ENCODE assay signal across 1 cellular context in the genomic region with DNA sequence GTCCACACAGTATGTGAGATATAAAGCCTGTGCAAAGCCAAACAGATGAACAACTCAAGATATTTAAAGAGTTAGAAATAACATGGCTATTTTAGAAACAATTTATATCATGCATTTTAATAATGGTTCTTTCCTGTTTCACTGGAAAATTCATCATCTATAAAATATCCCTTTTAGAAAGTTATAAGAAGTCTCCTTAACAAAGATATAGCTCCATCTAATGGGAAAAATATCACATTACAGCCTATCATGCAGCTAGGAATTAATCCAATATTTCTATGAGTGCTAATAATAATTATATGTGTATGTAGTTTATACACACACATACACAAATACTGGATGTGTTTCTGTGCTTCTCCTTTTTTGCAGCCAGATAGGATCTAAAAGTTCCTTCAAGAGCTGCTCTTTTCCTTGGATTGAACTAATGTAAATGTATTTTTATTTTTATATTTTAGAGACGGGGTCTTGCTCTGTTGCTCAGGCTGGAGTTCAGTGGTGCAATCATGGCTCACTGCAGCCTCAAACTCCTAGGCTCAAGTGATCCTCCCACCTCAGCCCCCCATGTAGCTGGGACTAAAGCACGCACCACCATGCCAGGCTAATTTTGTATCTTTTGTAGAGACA.
TF ChIP-seq lines count a peak whose summit lies in the region.

No MANE protein-coding gene starts in this region.

TF ChIP-seq in GM12878, 131 proteins besides CTCF, POLR2A, EP300 and RAD21:
- TF ChIP-seq, protein P1, sequence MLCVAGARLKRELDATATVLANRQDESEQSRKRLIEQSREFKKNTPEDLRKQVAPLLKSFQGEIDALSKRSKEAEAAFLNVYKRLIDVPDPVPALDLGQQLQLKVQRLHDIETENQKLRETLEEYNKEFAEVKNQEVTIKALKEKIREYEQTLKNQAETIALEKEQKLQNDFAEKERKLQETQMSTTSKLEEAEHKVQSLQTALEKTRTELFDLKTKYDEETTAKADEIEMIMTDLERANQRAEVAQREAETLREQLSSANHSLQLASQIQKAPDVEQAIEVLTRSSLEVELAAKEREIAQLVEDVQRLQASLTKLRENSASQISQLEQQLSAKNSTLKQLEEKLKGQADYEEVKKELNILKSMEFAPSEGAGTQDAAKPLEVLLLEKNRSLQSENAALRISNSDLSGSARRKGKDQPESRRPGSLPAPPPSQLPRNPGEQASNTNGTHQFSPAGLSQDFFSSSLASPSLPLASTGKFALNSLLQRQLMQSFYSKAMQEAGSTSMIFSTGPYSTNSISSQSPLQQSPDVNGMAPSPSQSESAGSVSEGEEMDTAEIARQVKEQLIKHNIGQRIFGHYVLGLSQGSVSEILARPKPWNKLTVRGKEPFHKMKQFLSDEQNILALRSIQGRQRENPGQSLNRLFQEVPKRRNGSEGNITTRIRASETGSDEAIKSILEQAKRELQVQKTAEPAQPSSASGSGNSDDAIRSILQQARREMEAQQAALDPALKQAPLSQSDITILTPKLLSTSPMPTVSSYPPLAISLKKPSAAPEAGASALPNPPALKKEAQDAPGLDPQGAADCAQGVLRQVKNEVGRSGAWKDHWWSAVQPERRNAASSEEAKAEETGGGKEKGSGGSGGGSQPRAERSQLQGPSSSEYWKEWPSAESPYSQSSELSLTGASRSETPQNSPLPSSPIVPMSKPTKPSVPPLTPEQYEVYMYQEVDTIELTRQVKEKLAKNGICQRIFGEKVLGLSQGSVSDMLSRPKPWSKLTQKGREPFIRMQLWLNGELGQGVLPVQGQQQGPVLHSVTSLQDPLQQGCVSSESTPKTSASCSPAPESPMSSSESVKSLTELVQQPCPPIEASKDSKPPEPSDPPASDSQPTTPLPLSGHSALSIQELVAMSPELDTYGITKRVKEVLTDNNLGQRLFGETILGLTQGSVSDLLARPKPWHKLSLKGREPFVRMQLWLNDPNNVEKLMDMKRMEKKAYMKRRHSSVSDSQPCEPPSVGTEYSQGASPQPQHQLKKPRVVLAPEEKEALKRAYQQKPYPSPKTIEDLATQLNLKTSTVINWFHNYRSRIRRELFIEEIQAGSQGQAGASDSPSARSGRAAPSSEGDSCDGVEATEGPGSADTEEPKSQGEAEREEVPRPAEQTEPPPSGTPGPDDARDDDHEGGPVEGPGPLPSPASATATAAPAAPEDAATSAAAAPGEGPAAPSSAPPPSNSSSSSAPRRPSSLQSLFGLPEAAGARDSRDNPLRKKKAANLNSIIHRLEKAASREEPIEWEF (IDR thresholded peaks at IDR 0.05; ENCODE audit: insufficient replicate concordance, low read depth, low read length) = no peak
- no peak for TF ChIP-seq CBX3 (IDR thresholded peaks at IDR 0.05; ENCODE audit: borderline replicate concordance, low read depth)
- TF ChIP-seq HCFC1 (IDR thresholded peaks at IDR 0.05; ENCODE audit: low read length) = no peak
- TF ChIP-seq, protein P2, sequence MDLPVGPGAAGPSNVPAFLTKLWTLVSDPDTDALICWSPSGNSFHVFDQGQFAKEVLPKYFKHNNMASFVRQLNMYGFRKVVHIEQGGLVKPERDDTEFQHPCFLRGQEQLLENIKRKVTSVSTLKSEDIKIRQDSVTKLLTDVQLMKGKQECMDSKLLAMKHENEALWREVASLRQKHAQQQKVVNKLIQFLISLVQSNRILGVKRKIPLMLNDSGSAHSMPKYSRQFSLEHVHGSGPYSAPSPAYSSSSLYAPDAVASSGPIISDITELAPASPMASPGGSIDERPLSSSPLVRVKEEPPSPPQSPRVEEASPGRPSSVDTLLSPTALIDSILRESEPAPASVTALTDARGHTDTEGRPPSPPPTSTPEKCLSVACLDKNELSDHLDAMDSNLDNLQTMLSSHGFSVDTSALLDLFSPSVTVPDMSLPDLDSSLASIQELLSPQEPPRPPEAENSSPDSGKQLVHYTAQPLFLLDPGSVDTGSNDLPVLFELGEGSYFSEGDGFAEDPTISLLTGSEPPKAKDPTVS (IDR thresholded peaks at IDR 0.05; ENCODE audit: low read depth, low read length) = no peak
- TF ChIP-seq, protein P3, sequence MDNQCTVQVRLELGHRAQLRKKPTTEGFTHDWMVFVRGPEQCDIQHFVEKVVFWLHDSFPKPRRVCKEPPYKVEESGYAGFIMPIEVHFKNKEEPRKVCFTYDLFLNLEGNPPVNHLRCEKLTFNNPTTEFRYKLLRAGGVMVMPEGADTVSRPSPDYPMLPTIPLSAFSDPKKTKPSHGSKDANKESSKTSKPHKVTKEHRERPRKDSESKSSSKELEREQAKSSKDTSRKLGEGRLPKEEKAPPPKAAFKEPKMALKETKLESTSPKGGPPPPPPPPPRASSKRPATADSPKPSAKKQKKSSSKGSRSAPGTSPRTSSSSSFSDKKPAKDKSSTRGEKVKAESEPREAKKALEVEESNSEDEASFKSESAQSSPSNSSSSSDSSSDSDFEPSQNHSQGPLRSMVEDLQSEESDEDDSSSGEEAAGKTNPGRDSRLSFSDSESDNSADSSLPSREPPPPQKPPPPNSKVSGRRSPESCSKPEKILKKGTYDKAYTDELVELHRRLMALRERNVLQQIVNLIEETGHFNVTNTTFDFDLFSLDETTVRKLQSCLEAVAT (IDR thresholded peaks at IDR 0.05) = no peak
- no peak for TF ChIP-seq CBX5 (IDR thresholded peaks at IDR 0.05; ENCODE audit: low read depth)
- TF ChIP-seq, protein P4, sequence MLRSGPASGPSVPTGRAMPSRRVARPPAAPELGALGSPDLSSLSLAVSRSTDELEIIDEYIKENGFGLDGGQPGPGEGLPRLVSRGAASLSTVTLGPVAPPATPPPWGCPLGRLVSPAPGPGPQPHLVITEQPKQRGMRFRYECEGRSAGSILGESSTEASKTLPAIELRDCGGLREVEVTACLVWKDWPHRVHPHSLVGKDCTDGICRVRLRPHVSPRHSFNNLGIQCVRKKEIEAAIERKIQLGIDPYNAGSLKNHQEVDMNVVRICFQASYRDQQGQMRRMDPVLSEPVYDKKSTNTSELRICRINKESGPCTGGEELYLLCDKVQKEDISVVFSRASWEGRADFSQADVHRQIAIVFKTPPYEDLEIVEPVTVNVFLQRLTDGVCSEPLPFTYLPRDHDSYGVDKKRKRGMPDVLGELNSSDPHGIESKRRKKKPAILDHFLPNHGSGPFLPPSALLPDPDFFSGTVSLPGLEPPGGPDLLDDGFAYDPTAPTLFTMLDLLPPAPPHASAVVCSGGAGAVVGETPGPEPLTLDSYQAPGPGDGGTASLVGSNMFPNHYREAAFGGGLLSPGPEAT (IDR thresholded peaks at IDR 0.05; ENCODE audit: low read depth) = no peak
- TF ChIP-seq, protein P5, sequence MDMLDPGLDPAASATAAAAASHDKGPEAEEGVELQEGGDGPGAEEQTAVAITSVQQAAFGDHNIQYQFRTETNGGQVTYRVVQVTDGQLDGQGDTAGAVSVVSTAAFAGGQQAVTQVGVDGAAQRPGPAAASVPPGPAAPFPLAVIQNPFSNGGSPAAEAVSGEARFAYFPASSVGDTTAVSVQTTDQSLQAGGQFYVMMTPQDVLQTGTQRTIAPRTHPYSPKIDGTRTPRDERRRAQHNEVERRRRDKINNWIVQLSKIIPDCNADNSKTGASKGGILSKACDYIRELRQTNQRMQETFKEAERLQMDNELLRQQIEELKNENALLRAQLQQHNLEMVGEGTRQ (IDR thresholded peaks at IDR 0.05; ENCODE audit: borderline replicate concordance, low read depth, low read length) = no peak
- no peak for TF ChIP-seq GABPA (IDR thresholded peaks at IDR 0.05; ENCODE audit: low read depth)
- no peak for TF ChIP-seq MYB (IDR thresholded peaks at IDR 0.05; ENCODE audit: borderline replicate concordance, low read depth, low read length)
